In genomic region chr17:1945621-1946020, GRCh38 we compare ENCODE assay signal across 21 cellular contexts.
"Had no signal": no experiment of that assay in that cellular context is flagged by ENCODE, and none has a peak within 500 bp of the region (broad histone marks: within the 10 kb centered on the region; RNA-seq: fewer than 3 reads in every experiment).

No MANE protein-coding gene starts in this region.

- H3K79me2 ChIP-seq: hepatocyte had no signal

- ATAC-seq: mucosa of descending colon, T-cell had no signal

- H3K4me1 ChIP-seq: uterus had no signal

- DNase-seq: activated B cell treated with CpG ODN at 0.5 μM for 24 hours; activated naive CD4-positive, alpha-beta T cell; activated T-cell treated with anti-CD3 and anti-CD28 coated beads for 4 hours; aorta; dorsolateral prefrontal cortex; esophagus squamous epithelium; mucosa of descending colon; naive thymus-derived CD4-positive, alpha-beta T cell; occipital lobe; stimulated activated CD4-positive, alpha-beta T cell treated with anti-CD3 and anti-CD28 coated beads, Interleukin-15, amount 100 ng/mL, for 24 hours; stimulated activated CD4-positive, alpha-beta T cell treated with anti-CD3 and anti-CD28 coated beads, Interleukin-4, amount 100 ng/mL, for 1 hour; stimulated activated naive CD4-positive, alpha-beta T cell; substantia nigra; T-cell; uterus had no signal

- H3K36me3 Mint-ChIP-seq: naive thymus-derived CD4-positive, alpha-beta T cell; T-cell had no signal

- H2AFZ ChIP-seq: hepatocyte had no signal

- FAIRE-seq: endometrium had no signal

- H3K36me3 ChIP-seq: esophagus squamous epithelium, right atrium auricular region, tibial nerve, uterus had no signal

- H3K27ac ChIP-seq: esophagus squamous epithelium, hepatocyte, right atrium auricular region, skin epidermis, tibial nerve, uterus had no signal

- H3K9me3 Mint-ChIP-seq: activated B cell treated with CpG ODN at 0.5 μM for 24 hours, T-cell had no signal

- H3K27ac Mint-ChIP-seq: activated B cell treated with CpG ODN at 0.5 μM for 24 hours, progenitor cell of endocrine pancreas, T-cell had no signal

- H3K27me3 ChIP-seq: esophagus squamous epithelium, hepatocyte, right atrium auricular region, uterus had no signal

- H3K4me3 ChIP-seq: dorsolateral prefrontal cortex, esophagus squamous epithelium, hepatocyte, mucosa of descending colon, right atrium auricular region, skin epidermis, tibial nerve, uterus had no signal

- H3K9me3 ChIP-seq: esophagus squamous epithelium, mucosa of descending colon, right atrium auricular region, tibial nerve, uterus had no signal

- H3K4me2 ChIP-seq: hepatocyte had no signal
